10 cellular contexts compared by ENCODE assay signal in genomic region chr21:44914176-44914874, GRCh38. TPM values are rescaled to one million over a fixed set of nuclear protein-coding genes. Genes with fewer than 3 reads are reported as not detected.
DNase-seq lines count a peak whose midpoint lies in the region; ATAC-seq, FAIRE-seq and TF ChIP-seq lines count a peak whose summit lies in the region.
"Had no signal": no experiment of that assay in that cellular context is flagged by ENCODE, and none has a peak within 500 bp of the region (broad histone marks: within the 10 kb centered on the region; RNA-seq: fewer than 3 reads in every experiment).

No MANE protein-coding gene starts in this region.

- peaks cover 23% of the 10 kb centered on the region for H3K4me1 ChIP-seq in foreskin keratinocyte
- peaks cover 50% of the 10 kb centered on the region for H3K4me1 ChIP-seq in upper lobe of right lung

- no peaks in the 10 kb centered on the region for H3K36me3 ChIP-seq in upper lobe of right lung

- H3K27ac ChIP-seq in foreskin keratinocyte (peak overlapping the region; percentile 19), upper lobe of right lung (peak overlapping the region; percentile 51)

- H3K27me3 Mint-ChIP-seq in T-cell = no peaks in the 10 kb centered on the region

- peaks cover 84 to 90% (median 86%) of the 10 kb centered on the region in 3 donors for H3K4me1 Mint-ChIP-seq in T-cell

- no peak for TF ChIP-seq CTCF in foreskin keratinocyte (conservative IDR thresholded peaks at IDR 0.05)
- TF ChIP-seq CTCF in upper lobe of right lung (IDR thresholded peaks at IDR 0.05) = no peak

- CTCF ChIA-PET in T-cell (lab: Charles Lee) = interaction anchor here in 1 of 2 donors (0.9 to 1.0 kb wide), 2 partner anchors 13 to 14 kb away, joined by 3 to 7 read pairs; no protein-coding TSS in a partner anchor

- H3K27ac Mint-ChIP-seq in T-cell = peak overlapping the region; percentile 93

- no peaks in the 10 kb centered on the region for H3K9me3 Mint-ChIP-seq in T-cell

- POLR2A ChIA-PET in T-cell (lab: Charles Lee) = interaction anchor here in 1 of 2 donors (0.6 kb wide), 1 partner anchor 17 kb away, joined by 6 read pairs; no protein-coding TSS in a partner anchor

- peak; percentile 37 to 62 (median 46) for ATAC-seq in T-cell (replicated peaks in 1 of 4)
- ATAC-seq in foreskin keratinocyte = no peak
- peak; percentile 66 for ATAC-seq in upper lobe of right lung

- H3K36me3 Mint-ChIP-seq in T-cell = peaks cover 9% of the 10 kb centered on the region

- H3K4me3 Mint-ChIP-seq in T-cell = peak overlapping the region; percentile 68 to 100 (median 69)

- H3K9me3 ChIP-seq in upper lobe of right lung = no peaks in the 10 kb centered on the region

- FAIRE-seq in H54 (lab: Jason Lieb, UNC) = no peak
- FAIRE-seq: endometrium had no signal

- no peak for TF ChIP-seq POLR2A in H54 (IDR thresholded peaks at IDR 0.05; ENCODE audit: low read depth, low read length)

- intact Hi-C loops in upper lobe of right lung (cut with DNase I) = no loop called here

- peak; percentile 59 for DNase-seq in activated naive CD4-positive, alpha-beta T cell treated with Interleukin-2 at 50 U/mL for 16 hours
- DNase-seq in activated naive CD4-positive, alpha-beta T cell treated with anti-CD3 and anti-CD28 coated beads, Interleukin-2, amount 50 U/mL, for 16 hours = no peak
- DNase-seq in T-cell = peak in 32 of 34 experiments; percentile 35 to 70 (median 55)
- no peak for DNase-seq in foreskin keratinocyte
- DNase-seq in upper lobe of right lung = peak; percentile 79
- no peak for DNase-seq in dermis blood vessel endothelial cell
- DNase-seq in DMS79 treated with DMSO at 0.1 percent for 48 hours (lab: John Stamatoyannopoulos, UW) = no peak
- no peak for DNase-seq in H54 (ENCODE audit: insufficient read length, low spot score)
- DNase-seq: NCI-H510A treated with DMSO at 0.1 percent for 48 hours had no signal

- H3K27me3 ChIP-seq in foreskin keratinocyte = no peaks in the 10 kb centered on the region
- H3K27me3 ChIP-seq in upper lobe of right lung = peaks cover 7% of the 10 kb centered on the region

- peak overlapping the region; percentile 14 for H3K4me3 ChIP-seq in upper lobe of right lung

RNA-seq across cellular contexts. Expression of gene ITGB2, which starts 6.4 kb away (rescaled TPM):
- 100 to 1,000 TPM; 249 to 498 (median 304) TPM for total RNA-seq in T-cell
- total RNA-seq in foreskin keratinocyte = 6.4 and 6.5 TPM in 2 replicates
- polyA plus RNA-seq in foreskin keratinocyte = 5.0 and 5.2 TPM in 2 replicates
- total RNA-seq in upper lobe of right lung = 370 TPM
- 0.05 and 0.34 TPM in 2 replicates for total RNA-seq in dermis blood vessel endothelial cell

RNA-seq across cellular contexts. Expression of gene SLX9, which starts 25.5 kb away (rescaled TPM):
- total RNA-seq in T-cell (10 to 100 TPM; 16.7 to 32.2 (median 26.7) TPM), foreskin keratinocyte (39.7 and 54.7 TPM in 2 replicates), upper lobe of right lung (22.8 TPM), dermis blood vessel endothelial cell (24.8 and 32.7 TPM in 2 replicates)
- 54.8 and 73.8 TPM in 2 replicates for polyA plus RNA-seq in foreskin keratinocyte

RNA-seq across cellular contexts. Expression of gene PTTG1IP, which starts 40.8 kb away (rescaled TPM):
- 10 to 100 TPM; 73.4 to 91.1 (median 90.2) TPM for total RNA-seq in T-cell
- total RNA-seq in foreskin keratinocyte = 116 and 149 TPM in 2 replicates
- 92.9 and 104 TPM in 2 replicates for polyA plus RNA-seq in foreskin keratinocyte
- total RNA-seq in upper lobe of right lung = 244 TPM
- 505 and 528 TPM in 2 replicates for total RNA-seq in dermis blood vessel endothelial cell

Comparison
In these comparisons a context has a peak if more than half of its experiments do, and no peak if none do; other contexts are left out.
1. DNase-seq: peak in activated naive CD4-positive, alpha-beta T cell treated with Interleukin-2 at 50 U/mL for 16 hours (single experiment), T-cell (32 of 34) and upper lobe of right lung (single experiment); none in activated naive CD4-positive, alpha-beta T cell treated with anti-CD3 and anti-CD28 coated beads, Interleukin-2, amount 50 U/mL, for 16 hours (single experiment), foreskin keratinocyte (0 of 2), dermis blood vessel endothelial cell (single experiment), DMS79 treated with DMSO at 0.1 percent for 48 hours (single experiment) and H54 (single experiment).
2. RNA of gene ITGB2, which starts 6.4 kb away (total RNA-seq): 370 TPM in upper lobe of right lung (single experiment) and 249 to 498 TPM in T-cell; 6.4 to 6.5 TPM in foreskin keratinocyte and 0.05 to 0.34 TPM in dermis blood vessel endothelial cell; every median in the first group is over 10 times any median in the second.